In genomic region chr21:44299458-44300261, GRCh38 we compare ENCODE assay signal across 8 cellular contexts. TPM values are rescaled to one million over a fixed set of nuclear protein-coding genes. Genes with fewer than 3 reads are reported as not detected.
DNase-seq lines count a peak whose midpoint lies in the region; ATAC-seq, FAIRE-seq and TF ChIP-seq lines count a peak whose summit lies in the region.

TSS of gene PFKL (plus strand) at chr21:44300053. CDS start at chr21:44300106, 53 bp downstream.

- no peaks in the 10 kb centered on the region for H3K9me2 ChIP-seq in hepatocyte (replicated peaks; ENCODE audit: insufficient read depth)

- H3K27ac ChIP-seq in GM12878 (ENCODE audit: control insufficient read depth, insufficient read depth), result peak within 1 kb of the TSS; percentile 95
- H3K27ac ChIP-seq in hepatocyte, result peak within 1 kb of the TSS; percentile 96

- H3K9me3 ChIP-seq in ES-I3 (ENCODE audit: control insufficient read depth, insufficient read depth, low read length) (no peaks in the 10 kb centered on the region), GM12878 (replicated peaks; ENCODE audit: control insufficient read depth, insufficient read depth, low read length) (no peaks in the 10 kb centered on the region), hepatocyte (ENCODE audit: low read depth) (no peaks in the 10 kb centered on the region)

- H3K4me3 ChIP-seq in GM12878 (peak within 1 kb of the TSS; percentile 96), hepatocyte (peak within 1 kb of the TSS; percentile 94)

- peak within 1 kb of the TSS; percentile 99 for H3K4me2 ChIP-seq in GM12878 (ENCODE audit: control insufficient read depth, insufficient read depth)
- H3K4me2 ChIP-seq in hepatocyte, result peak within 1 kb of the TSS; percentile 97

- H3K4me1 ChIP-seq in ES-I3 (ENCODE audit: insufficient read depth, low read length), result no peaks in the 10 kb centered on the region; the same call in 1 of the 2 replicates
- H3K4me1 ChIP-seq in GM12878 (ENCODE audit: control insufficient read depth, insufficient read depth, low read length), result peaks cover 45% of the 10 kb centered on the region
- H3K4me1 ChIP-seq in hepatocyte (ENCODE audit: insufficient read depth), result peaks cover 37% of the 10 kb centered on the region

- H3K27me3 ChIP-seq in GM12878 (replicated peaks in 1 of 2; ENCODE audit: control insufficient read depth in 2 of 2, insufficient read depth in 2 of 2, low read length in 1 of 2) (no peaks in the 10 kb centered on the region), hepatocyte (no peaks in the 10 kb centered on the region)

- under 1% methylated on average over 32 of the region's 94 CpGs for WGBS in GM12878 (ENCODE audit: insufficient coverage, insufficient replicate concordance, low lambda C conversion rate, missing lambda C conversion rate)
- WGBS in hepatocyte (ENCODE audit: low lambda C conversion rate, missing lambda C conversion rate), result 2% methylated on average over 14 of the region's 94 CpGs

- POLR2A ChIA-PET in GM12878 (lab: Charles Lee), result interaction anchor here (1.0 kb wide), 1 partner anchor 39 kb away, joined by 3 read pairs; the partner anchor contains the start of gene CFAP410

- SMC1A ChIA-PET in GM12878 (lab: Charles Lee; ENCODE audit: uncharacterized antibody, unreplicated experiment), result no interaction called here

- H3K79me2 ChIP-seq in GM12878 (ENCODE audit: control insufficient read depth, insufficient read depth, low read length), result peaks cover 51% of the 10 kb centered on the region
- H3K79me2 ChIP-seq in hepatocyte, result peaks cover 34% of the 10 kb centered on the region

- H3K36me3 ChIP-seq in ES-I3 (ENCODE audit: insufficient read depth, low read length) (no peaks in the 10 kb centered on the region), GM12878 (ENCODE audit: control insufficient read depth in 2 of 2, insufficient read depth in 2 of 2, low read length in 1 of 2) (no peaks in the 10 kb centered on the region), hepatocyte (replicated peaks; ENCODE audit: insufficient read depth, low read depth) (no peaks in the 10 kb centered on the region)

- in situ Hi-C loops in GM12878 (cut with MboI), result no loop called here

- peak within 1 kb of the TSS; percentile 82 for H3K9ac ChIP-seq in ES-I3 (ENCODE audit: low read depth, low read length)
- H3K9ac ChIP-seq in GM12878 (ENCODE audit: control insufficient read depth, insufficient read depth, low read length), result peak within 1 kb of the TSS; percentile 87

- TF ChIP-seq RAD21 in GM12878 (IDR thresholded peaks at IDR 0.05; ENCODE audit: insufficient read depth, low read depth, low read length), result 0 out of 2 replicates have a peak, but pooled peaks have one; percentile 5

- RAD21 ChIA-PET in GM12878 (lab: Charles Lee; ENCODE audit: unreplicated experiment), result no interaction called here

- TF ChIP-seq EP300 in GM12878 (IDR thresholded peaks at IDR 0.05; ENCODE audit: borderline replicate concordance in 1 of 2, control insufficient read depth in 1 of 2, low read depth in 2 of 2, low read length in 2 of 2), result peak in 1 of 2 experiments; percentile 72; a peak in 2 of 4 replicates

- TF ChIP-seq CTCF in GM12878 (IDR thresholded peaks at IDR 0.05 in 2 of 3, conservative IDR thresholded peaks at IDR 0.05 in 1 of 3; ENCODE audit: control insufficient read depth in 2 of 3, extremely low read depth in 1 of 3, insufficient read depth in 1 of 3, low read depth in 3 of 3, low read length in 3 of 3) (no peak), hepatocyte (IDR thresholded peaks at IDR 0.05; ENCODE audit: poor library complexity) (no peak)

- no TSS peak for BruUV-seq in GM12878 (replicated peaks; lab: Mats Ljungman, UMichigan)

- no peak for FAIRE-seq in GM12878 (lab: Jason Lieb, UNC)
- no peak for FAIRE-seq in RCC 7860 (lab: Jason Lieb, UNC)

- ATAC-seq in GM21723 (IDR thresholded peaks at IDR 0.05; ENCODE audit: unreplicated experiment) (peak; percentile 61), GM12878 (peak; percentile 67)

- DNase-seq in KG1 (lab: John Stamatoyannopoulos, UW) (peak; percentile 65), T1000 (lab: John Stamatoyannopoulos, UW) (peak; percentile 62), GM12878 (ENCODE audit: low read depth, low spot score) (peak; percentile 59), hepatocyte (ENCODE audit: low spot score) (peak; percentile 88), renal cortical epithelial cell (ENCODE audit: low read depth) (peak; percentile 19), RCC 7860 (ENCODE audit: low spot score) (no peak)

- intact Hi-C loops in GM12878 (cut with micrococcal nuclease; ENCODE audit: unreplicated experiment), result no loop called here

- H4K20me1 ChIP-seq in GM12878 (ENCODE audit: control insufficient read depth, insufficient read depth) (no peaks in the 10 kb centered on the region), hepatocyte (ENCODE audit: insufficient read depth, poor library complexity, severe bottlenecking) (peaks cover 8% of the 10 kb centered on the region)

- peak within 1 kb of the TSS; percentile 62 for H2AFZ ChIP-seq in GM12878 (ENCODE audit: control insufficient read depth, low read depth, low read length)
- H2AFZ ChIP-seq in hepatocyte, result peak within 1 kb of the TSS; percentile 87

- TF ChIP-seq POLR2A in GM12878 (IDR thresholded peaks at IDR 0.05; ENCODE audit: low read depth, low read length), result peak; percentile 79; the same call in 1 of the 2 replicates

- CTCF ChIA-PET in GM12878 (lab: Yijun Ruan, JAX), result interaction anchor here (1.0 kb wide), 2 partner anchors 18 to 32 kb away, joined by 3 read pairs; no protein-coding TSS in a partner anchor

TF ChIP-seq in GM12878, 131 proteins besides CTCF, POLR2A, EP300 and RAD21 (continues in another document):
- peak; percentile 94 for TF ChIP-seq IKZF1 (conservative IDR thresholded peaks at IDR 0.05)
- peak; percentile 20 for TF ChIP-seq BCL3 (IDR thresholded peaks at IDR 0.05; ENCODE audit: borderline replicate concordance, insufficient read depth, low read depth, low read length, poor library complexity, severe bottlenecking)
- peak; percentile 82 for TF ChIP-seq YY1 (IDR thresholded peaks at IDR 0.05; ENCODE audit: low read depth, low read length)
- TF ChIP-seq POLR2AphosphoS5 (IDR thresholded peaks at IDR 0.05; ENCODE audit: low read length), result peak; percentile 68; the same call in 1 of the 2 replicates
- peak; percentile 83; the same call in 1 of the 2 replicates for TF ChIP-seq CHD2 (IDR thresholded peaks at IDR 0.05; ENCODE audit: borderline replicate concordance, low read depth, low read length)
- peak; percentile 15; the same call in 1 of the 2 replicates for TF ChIP-seq ZBTB33 (IDR thresholded peaks at IDR 0.05)
- no peak for TF ChIP-seq ETV6 (conservative IDR thresholded peaks at IDR 0.05 in 1 of 2, IDR thresholded peaks at IDR 0.05 in 1 of 2; ENCODE audit: borderline replicate concordance in 1 of 2, low read depth in 1 of 2)
- TF ChIP-seq POU2F2 (IDR thresholded peaks at IDR 0.05; ENCODE audit: borderline replicate concordance, low read depth, low read length), result peak; percentile 13; the same call in 1 of the 3 replicates
- peak; percentile 33; the same call in 1 of the 2 replicates for TF ChIP-seq POLR2AphosphoS2 (IDR thresholded peaks at IDR 0.05; ENCODE audit: low read depth, low read length)

RNA-seq across cellular contexts. Expression of gene PFKL, which starts in this region (rescaled TPM):
- 144 and 180 TPM in 2 replicates for total RNA-seq in GM12878 (2013; cell fraction: nucleolus; rRNA removed)
- total RNA-seq in GM12878 (2014; rRNA removed), result 127 and 146 TPM in 2 replicates
- 52.6 and 56.1 TPM in 2 replicates for total RNA-seq in GM12878 (2014; rRNA removed; fragmentation: Illumina TruSeq; extraction: Trizol)
- 192 and 194 TPM in 2 replicates for total RNA-seq in GM12878 (2021)
- polyA plus RNA-seq in GM12878 (2011; ENCODE audit: low read depth), result 60.4 TPM
- 43.3 and 94.2 TPM in 2 replicates for polyA plus RNA-seq in GM12878 (2011; rRNA removed)
- polyA plus RNA-seq in GM12878 (2011; cell fraction: cytosol; rRNA removed), result 130 and 162 TPM in 2 replicates
- 550 and 578 TPM in 2 replicates for polyA plus RNA-seq in GM12878 (2011; cell fraction: nucleus; rRNA removed)
- 148 and 190 TPM in 2 replicates for polyA plus RNA-seq in GM12878 (2012)
- 7.8 and 45.7 TPM in 2 replicates for polyA plus RNA-seq in GM12878 (2014; fragmentation: Illumina TruSeq; extraction: Trizol)
- polyA plus RNA-seq in GM12878 (2014; fragmentation: Nextera tagmentation; extraction: Ambion mirVana), result 10 to 100 TPM in 1 of 2 experiments, 1 to 10 TPM in 1; 1.2 to 11.2 TPM
- polyA plus RNA-seq in GM12878 (2014; rRNA removed), result 130 and 154 TPM in 2 replicates
- polyA plus RNA-seq in GM12878 (2016; fragmentation: Nextera tagmentation; extraction: Ambion mirVana), result 100 to 1,000 TPM; 184 to 191 TPM
- 76.6 and 156 TPM in 2 replicates for polyA minus RNA-seq in GM12878 (2011; rRNA and poly(A)+ RNA removed)
- polyA minus RNA-seq in GM12878 (2011; cell fraction: cytosol; rRNA and poly(A)+ RNA removed), result 59.1 and 73.4 TPM in 2 replicates
- polyA minus RNA-seq in GM12878 (2011; cell fraction: nucleus; rRNA and poly(A)+ RNA removed), result 62.3 and 85.3 TPM in 2 replicates
- 115 and 140 TPM in 2 replicates for total RNA-seq in hepatocyte
- polyA plus RNA-seq in hepatocyte, result 191 and 205 TPM in 2 replicates
- total RNA-seq in renal cortical epithelial cell, result 173 and 250 TPM in 2 replicates
